ENCODE assay signal across 8 cellular contexts in the genomic region with DNA sequence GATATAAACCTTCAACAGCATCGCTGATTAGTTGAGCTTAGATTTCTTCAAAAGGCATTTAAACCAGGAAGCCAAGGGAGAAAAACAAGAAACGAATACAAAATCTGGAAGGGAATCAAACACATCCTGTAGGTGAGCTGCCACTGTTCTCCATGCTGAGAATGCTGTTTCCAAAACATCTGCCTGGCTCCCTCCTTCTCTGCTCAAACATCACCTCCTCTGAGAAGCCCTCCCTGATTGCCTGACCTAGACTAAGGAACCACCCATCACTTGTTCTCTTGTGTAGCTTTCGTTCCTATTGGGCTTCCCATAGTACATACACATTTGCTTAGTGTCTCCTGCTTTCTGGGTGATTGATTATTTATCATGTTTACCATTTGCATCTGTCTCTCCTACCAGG.
"Had no signal": no experiment of that assay in that cellular context is flagged by ENCODE, and none has a peak within 500 bp of the region (broad histone marks: within the 10 kb centered on the region; RNA-seq: fewer than 3 reads in every experiment).

No MANE protein-coding gene starts in this region.

- H3K4me3 ChIP-seq: GM12878 had no signal

- FAIRE-seq: G401.6, GM12878, GM12891, GM12892, GM18507, GM19239 had no signal

- ATAC-seq: GM12878 had no signal

- DNase-seq: GDM1, GF-D8 had no signal
